Comparison of ENCODE assay signal across 1 cellular context in the genomic region with DNA sequence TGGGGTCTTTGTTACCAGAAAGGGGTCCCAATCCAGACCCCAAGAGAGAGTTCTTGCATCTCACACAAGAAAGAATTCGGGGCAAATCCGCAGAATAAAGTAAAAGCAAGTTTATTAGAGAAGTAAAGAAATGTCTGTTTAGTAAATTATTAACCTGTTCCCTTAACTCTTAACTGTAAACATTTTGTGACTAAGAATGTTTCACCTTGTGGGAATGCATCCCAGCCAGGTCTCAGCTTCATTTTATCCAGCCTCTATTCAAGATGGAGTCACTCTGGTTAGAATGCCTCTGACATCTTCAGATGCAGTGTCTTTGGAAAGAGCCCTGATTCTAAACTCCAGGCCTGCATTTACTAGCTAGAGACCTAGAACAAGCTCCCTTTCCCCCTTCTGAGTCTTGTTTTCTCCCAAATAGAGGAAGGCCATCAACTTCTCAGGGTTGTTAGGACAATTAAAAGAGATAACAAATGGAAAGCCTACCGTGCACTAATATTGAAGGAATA.
TF ChIP-seq lines count a peak whose summit lies in the region.

No MANE protein-coding gene starts in this region.

TF ChIP-seq in endothelial cell of umbilical vein, 7 proteins besides CTCF, POLR2A, EP300 and RAD21 (continued from another document):
- TF ChIP-seq, protein P1, sequence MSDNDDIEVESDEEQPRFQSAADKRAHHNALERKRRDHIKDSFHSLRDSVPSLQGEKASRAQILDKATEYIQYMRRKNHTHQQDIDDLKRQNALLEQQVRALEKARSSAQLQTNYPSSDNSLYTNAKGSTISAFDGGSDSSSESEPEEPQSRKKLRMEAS (IDR thresholded peaks at IDR 0.05; ENCODE audit: insufficient read depth, insufficient read length), result no peak
- TF ChIP-seq EZH2 (IDR thresholded peaks at IDR 0.05; ENCODE audit: borderline replicate concordance, low read depth, low read length, severe bottlenecking) (no peak), JUN (IDR thresholded peaks at IDR 0.05; ENCODE audit: borderline replicate concordance, insufficient read depth, insufficient read length, low read depth) (no peak)
